ENCODE assay signal across 13 cellular contexts in genomic region chr13:112781881-112782361, GRCh38.
DNase-seq lines count a peak whose midpoint lies in the region; ATAC-seq and TF ChIP-seq lines count a peak whose summit lies in the region.
"Had no signal": no experiment of that assay in that cellular context is flagged by ENCODE, and none has a peak within 500 bp of the region (broad histone marks: within the 10 kb centered on the region; RNA-seq: fewer than 3 reads in every experiment).

No MANE protein-coding gene starts in this region.

- no peak for ATAC-seq in lung (ENCODE audit: insufficient read depth, low FRiP score)
- no peak for ATAC-seq in HG03354 (IDR thresholded peaks at IDR 0.05; ENCODE audit: poor library complexity, severe bottlenecking, unreplicated experiment)
- ATAC-seq in HG03108 (IDR thresholded peaks at IDR 0.05; ENCODE audit: unreplicated experiment), result no peak
- ATAC-seq: HepG2 had no signal

- H3K27ac ChIP-seq in dorsolateral prefrontal cortex (peak overlapping the region; percentile 5 to 87 (median 73)), lung (ENCODE audit: low read depth in 1 of 2, low read length in 1 of 2) (peak overlapping the region; percentile 50 to 70), thyroid gland (peak overlapping the region; percentile 21 to 60 (median 42))
- H3K27ac ChIP-seq: parathyroid adenoma had no signal

- intact Hi-C loops in dorsolateral prefrontal cortex (cut with DNase I) (no loop called here), thyroid gland (cut with DNase I) (no loop called here)

- WGBS in lung, 2 donors, result 70 to 83% methylated on average over 19 of the region's 19 CpGs
- 52 to 56% methylated on average over 19 of the region's 19 CpGs for WGBS in thyroid gland, 2 donors

- peak overlapping the region in 21 of 59 donors; percentile 0 to 46 (median 21) for H3K4me3 ChIP-seq in dorsolateral prefrontal cortex
- no peak overlapping the region for H3K4me3 ChIP-seq in lung
- H3K4me3 ChIP-seq in thyroid gland (replicated peaks in 1 of 3), result no peak overlapping the region
- H3K4me3 ChIP-seq: ascending aorta had no signal

- H3K9me3 ChIP-seq in lung (ENCODE audit: control insufficient read depth in 2 of 2, insufficient read depth in 1 of 2, low read length in 1 of 2) (no peaks in the 10 kb centered on the region), thyroid gland (no peaks in the 10 kb centered on the region)
- H3K9me3 ChIP-seq: ascending aorta had no signal

- DNase-seq in DMS153 (lab: John Stamatoyannopoulos, UW), result peak; percentile 49
- no peak for DNase-seq in DMS153 treated with DMSO at 0.1 percent for 48 hours (lab: John Stamatoyannopoulos, UW; ENCODE audit: unreplicated experiment)
- DNase-seq in dorsolateral prefrontal cortex, result peak in 4 of 10 donors; percentile 65 to 78 (median 70)
- peak; percentile 72 for DNase-seq in lung (ENCODE audit: low spot score)
- peak; percentile 93 to 94 for DNase-seq in thyroid gland
- no peak for DNase-seq in AG20443 (ENCODE audit: low spot score)
- DNase-seq: activated CD4-positive, alpha-beta memory T cell treated with anti-CD3 and anti-CD28 coated beads, Interleukin-2, amount 10 ng/mL, durations not matched to agents 7 days and 5 days; NCI-H345 had no signal

- no peaks in the 10 kb centered on the region for H3K27me3 ChIP-seq in dorsolateral prefrontal cortex
- no peaks in the 10 kb centered on the region for H3K27me3 ChIP-seq in lung (ENCODE audit: control insufficient read depth, insufficient read depth)
- H3K27me3 ChIP-seq in thyroid gland, result no peaks in the 10 kb centered on the region
- H3K27me3 ChIP-seq: ascending aorta had no signal

- H3K4me1 ChIP-seq in lung (ENCODE audit: control insufficient read depth in 2 of 2, insufficient read depth in 2 of 2, low read length in 2 of 2) (peaks cover 11 to 18% of the 10 kb centered on the region in 2 donors), thyroid gland (peaks cover 26 to 35% of the 10 kb centered on the region in 2 donors)
- H3K4me1 ChIP-seq: ascending aorta, parathyroid adenoma had no signal

- TF ChIP-seq POLR2A in thyroid gland (IDR thresholded peaks at IDR 0.05), result no peak

- TF ChIP-seq CTCF in dorsolateral prefrontal cortex (IDR thresholded peaks at IDR 0.05 in 54 of 56, conservative IDR thresholded peaks at IDR 0.05 in 2 of 56; ENCODE audit: low read depth in 1 of 56, partially characterized antibody in 56 of 56) (no peak), lung (IDR thresholded peaks at IDR 0.05; ENCODE audit: control extremely low read depth, extremely low read depth) (no peak), thyroid gland (IDR thresholded peaks at IDR 0.05) (no peak)

- H3K36me3 ChIP-seq in lung (ENCODE audit: control insufficient read depth in 2 of 2, insufficient read depth in 2 of 2, low read length in 2 of 2), result peaks cover 0 to 7% of the 10 kb centered on the region in 2 donors
- peaks cover 0 to 6% of the 10 kb centered on the region in 2 donors for H3K36me3 ChIP-seq in thyroid gland

Comparison
In these comparisons a context has a peak if more than half of its experiments do, and no peak if none do; other contexts are left out.
1. DNase-seq: peak in DMS153 (single experiment), lung (single experiment) and thyroid gland (2 of 2); none in DMS153 treated with DMSO at 0.1 percent for 48 hours (single experiment) and AG20443 (single experiment).
2. Peak in every context shown above with its lines, with median percentiles within 50 percentile points of each other: H3K27ac ChIP-seq.